In the genomic region with DNA sequence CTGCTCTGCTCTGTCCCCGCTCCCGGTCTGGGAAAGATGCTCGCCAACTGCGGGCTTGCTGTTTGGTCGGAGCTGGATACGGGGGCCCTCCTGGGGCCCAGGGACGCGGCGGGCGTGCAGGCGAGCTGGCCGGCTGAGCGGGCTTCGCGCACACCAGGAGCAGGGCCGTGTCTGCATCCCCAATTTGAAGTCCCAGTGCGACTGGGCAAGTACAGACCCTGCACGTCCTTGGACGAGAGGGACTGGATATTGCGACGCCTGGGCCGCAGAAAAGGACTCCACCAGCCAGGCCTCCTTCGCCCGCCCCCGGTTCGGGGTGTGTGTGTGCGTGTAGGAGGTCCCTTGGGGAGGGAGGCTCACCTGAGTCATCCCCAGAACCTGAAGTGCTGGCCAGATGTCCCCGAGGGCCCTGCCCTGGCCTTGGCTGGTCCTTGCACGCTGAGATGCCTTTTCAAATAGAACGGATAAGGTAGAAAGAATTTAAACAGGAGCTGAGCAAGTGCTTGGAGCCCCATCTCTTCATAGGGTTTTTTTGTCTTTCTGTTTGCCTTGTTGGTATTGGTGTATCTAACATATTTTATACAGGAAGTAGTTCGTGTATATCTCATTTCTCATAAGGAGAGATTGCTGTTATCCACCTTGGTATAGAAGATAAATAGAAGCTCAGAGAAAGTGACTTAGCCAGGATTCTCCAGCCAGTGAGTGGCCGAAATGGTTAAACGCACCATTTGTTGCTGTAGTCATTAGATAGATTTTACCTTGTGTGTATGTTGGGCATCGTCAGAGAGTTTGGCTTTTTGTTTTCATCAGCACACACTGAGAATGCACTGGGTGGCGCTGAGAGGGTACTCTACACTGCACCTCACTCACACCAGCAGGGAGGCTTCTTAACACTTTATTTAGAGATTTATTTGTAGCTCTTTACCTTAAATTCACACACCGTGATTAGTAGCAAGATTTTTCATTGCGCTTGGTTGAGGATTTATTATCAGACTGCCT, we compare ENCODE assay signal across 8 cellular contexts. TPM values are rescaled to one million over a fixed set of nuclear protein-coding genes. Genes with fewer than 3 reads are reported as not detected.
DNase-seq lines count a peak whose midpoint lies in the region; ATAC-seq and TF ChIP-seq lines count a peak whose summit lies in the region.

No MANE protein-coding gene starts in this region.

- no peak overlapping the region for H2AFZ ChIP-seq in neural cell (ENCODE audit: low read depth, low read length)

- H3K4me2 ChIP-seq in neural cell (ENCODE audit: low read length): peak overlapping the region; percentile 80

- H3K9ac ChIP-seq in HUES64 (ENCODE audit: low read depth, low read length) (peak overlapping the region; percentile 77), neural cell (ENCODE audit: low read length) (peak overlapping the region; percentile 79)

- H3K4me3 Mint-ChIP-seq in activated CD4-positive, alpha-beta memory T cell treated with anti-CD3 and anti-CD28 coated beads for 36 hours: peak overlapping the region; percentile 94

- peaks cover 48% of the 10 kb centered on the region for H3K79me2 ChIP-seq in neural cell (replicated peaks; ENCODE audit: insufficient read depth, low read length)

- H3K36me3 Mint-ChIP-seq in activated CD4-positive, alpha-beta memory T cell treated with anti-CD3 and anti-CD28 coated beads for 36 hours: peaks cover 2% of the 10 kb centered on the region

- no peaks in the 10 kb centered on the region for H3K27me3 Mint-ChIP-seq in activated CD4-positive, alpha-beta memory T cell treated with anti-CD3 and anti-CD28 coated beads for 36 hours

- peak overlapping the region; percentile 63 for H3K27ac Mint-ChIP-seq in activated CD4-positive, alpha-beta memory T cell treated with anti-CD3 and anti-CD28 coated beads for 36 hours

- peaks cover 4% of the 10 kb centered on the region for H3K27me3 ChIP-seq in HUES64 (ENCODE audit: insufficient read depth, low read length)
- no peaks in the 10 kb centered on the region for H3K27me3 ChIP-seq in neural cell (ENCODE audit: insufficient read depth, low read depth, low read length)

- TF ChIP-seq RAD21 in neural cell (conservative IDR thresholded peaks at IDR 0.05): no peak

- H3K36me3 ChIP-seq in HUES64 (ENCODE audit: insufficient read depth, low read length) (no peaks in the 10 kb centered on the region), neural cell (ENCODE audit: insufficient read depth, low read length) (no peaks in the 10 kb centered on the region)

- H3K9me3 ChIP-seq in HUES64 (ENCODE audit: insufficient read depth, low read depth, low read length) (no peaks in the 10 kb centered on the region), neural cell (ENCODE audit: low read length) (no peaks in the 10 kb centered on the region)

- no peak for TF ChIP-seq EP300 in neural cell (conservative IDR thresholded peaks at IDR 0.05; ENCODE audit: poor library complexity, severe bottlenecking)

- H4K20me1 ChIP-seq in neural cell (ENCODE audit: insufficient read depth): no peaks in the 10 kb centered on the region

- POLR2A ChIA-PET in activated CD4-positive, alpha-beta memory T cell treated with anti-CD3 and anti-CD28 coated beads for 36 hours (lab: Charles Lee): interaction anchor here (1.0 to 1.7 kb wide), 5 partner anchors 96 to 299 kb away, joined by 3 to 9 read pairs (median 5); a partner anchor contains a TSS

- H3K9me2 ChIP-seq in neural cell (ENCODE audit: insufficient read depth, low read length): no peaks in the 10 kb centered on the region

- intact Hi-C loops in activated CD4-positive, alpha-beta memory T cell treated with anti-CD3 and anti-CD28 coated beads for 36 hours (cut with micrococcal nuclease): loop anchor here (1.0 to 10.0 kb wide), 5 partner anchors 54 to 829 kb away; a partner anchor contains a TSS

- H3K9me3 Mint-ChIP-seq in activated CD4-positive, alpha-beta memory T cell treated with anti-CD3 and anti-CD28 coated beads for 36 hours: peaks cover 4% of the 10 kb centered on the region

- H3K27ac ChIP-seq in HUES64 (ENCODE audit: low read depth, low read length) (peak overlapping the region; percentile 79; the same call in 1 of the 2 replicates), neural cell (ENCODE audit: low read length) (peak overlapping the region; percentile 65)

- 7% methylated on average over 37 of the region's 37 CpGs for WGBS in HUES64

- peak; percentile 46 for ATAC-seq in GM21515 (IDR thresholded peaks at IDR 0.05; ENCODE audit: unreplicated experiment)

- no peak for TF ChIP-seq CTCF in GM10266 (IDR thresholded peaks at IDR 0.05; ENCODE audit: control insufficient read depth, insufficient read depth, low read depth, missing control alignments)
- TF ChIP-seq CTCF in epithelial cell of proximal tubule (conservative IDR thresholded peaks at IDR 0.05; ENCODE audit: low read depth, low read length): no peak
- no peak for TF ChIP-seq CTCF in neural cell (IDR thresholded peaks at IDR 0.05; ENCODE audit: poor library complexity, severe bottlenecking)

- peak overlapping the region; percentile 86 for H3K4me3 ChIP-seq in HUES64 (ENCODE audit: low read length)
- H3K4me3 ChIP-seq in epithelial cell of proximal tubule (ENCODE audit: low read depth, low read length): peak overlapping the region; percentile 87
- peak overlapping the region; percentile 93 for H3K4me3 ChIP-seq in neural cell (ENCODE audit: low read length)

- DNase-seq in GM10266 (ENCODE audit: extremely low spot score) (peak; percentile 79), epithelial cell of proximal tubule (ENCODE audit: low read depth) (no peak), ureter (ENCODE audit: low spot score) (peak; percentile 54), NCI-H2107 (lab: John Stamatoyannopoulos, UW) (no peak)
- DNase-seq in activated CD4-positive, alpha-beta memory T cell treated with anti-CD3 and anti-CD28 coated beads for 36 hours: peak; percentile 70

- H3K4me1 ChIP-seq in HUES64 (ENCODE audit: insufficient read depth, low read length): peaks cover 18% of the 10 kb centered on the region

- H3F3A ChIP-seq in neural cell (ENCODE audit: insufficient read depth, low read length, poor library complexity, severe bottlenecking): no peaks in the 10 kb centered on the region

- CTCF ChIA-PET in activated CD4-positive, alpha-beta memory T cell treated with anti-CD3 and anti-CD28 coated beads for 36 hours (lab: Charles Lee): interaction anchor here (0.7 kb wide), 1 partner anchor 65 kb away, joined by 3 read pairs; no protein-coding TSS in a partner anchor

- H3K4me1 Mint-ChIP-seq in activated CD4-positive, alpha-beta memory T cell treated with anti-CD3 and anti-CD28 coated beads for 36 hours (ENCODE audit: low read depth): peaks cover 43% of the 10 kb centered on the region

TF ChIP-seq in neural cell, 6 proteins besides CTCF, POLR2A, EP300 and RAD21:
- TF ChIP-seq POLR2AphosphoS5 (IDR thresholded peaks at IDR 0.05): no peak
- TF ChIP-seq TAF1 (IDR thresholded peaks at IDR 0.05; ENCODE audit: low read depth): no peak
- TF ChIP-seq, protein P1, sequence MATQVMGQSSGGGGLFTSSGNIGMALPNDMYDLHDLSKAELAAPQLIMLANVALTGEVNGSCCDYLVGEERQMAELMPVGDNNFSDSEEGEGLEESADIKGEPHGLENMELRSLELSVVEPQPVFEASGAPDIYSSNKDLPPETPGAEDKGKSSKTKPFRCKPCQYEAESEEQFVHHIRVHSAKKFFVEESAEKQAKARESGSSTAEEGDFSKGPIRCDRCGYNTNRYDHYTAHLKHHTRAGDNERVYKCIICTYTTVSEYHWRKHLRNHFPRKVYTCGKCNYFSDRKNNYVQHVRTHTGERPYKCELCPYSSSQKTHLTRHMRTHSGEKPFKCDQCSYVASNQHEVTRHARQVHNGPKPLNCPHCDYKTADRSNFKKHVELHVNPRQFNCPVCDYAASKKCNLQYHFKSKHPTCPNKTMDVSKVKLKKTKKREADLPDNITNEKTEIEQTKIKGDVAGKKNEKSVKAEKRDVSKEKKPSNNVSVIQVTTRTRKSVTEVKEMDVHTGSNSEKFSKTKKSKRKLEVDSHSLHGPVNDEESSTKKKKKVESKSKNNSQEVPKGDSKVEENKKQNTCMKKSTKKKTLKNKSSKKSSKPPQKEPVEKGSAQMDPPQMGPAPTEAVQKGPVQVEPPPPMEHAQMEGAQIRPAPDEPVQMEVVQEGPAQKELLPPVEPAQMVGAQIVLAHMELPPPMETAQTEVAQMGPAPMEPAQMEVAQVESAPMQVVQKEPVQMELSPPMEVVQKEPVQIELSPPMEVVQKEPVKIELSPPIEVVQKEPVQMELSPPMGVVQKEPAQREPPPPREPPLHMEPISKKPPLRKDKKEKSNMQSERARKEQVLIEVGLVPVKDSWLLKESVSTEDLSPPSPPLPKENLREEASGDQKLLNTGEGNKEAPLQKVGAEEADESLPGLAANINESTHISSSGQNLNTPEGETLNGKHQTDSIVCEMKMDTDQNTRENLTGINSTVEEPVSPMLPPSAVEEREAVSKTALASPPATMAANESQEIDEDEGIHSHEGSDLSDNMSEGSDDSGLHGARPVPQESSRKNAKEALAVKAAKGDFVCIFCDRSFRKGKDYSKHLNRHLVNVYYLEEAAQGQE (IDR thresholded peaks at IDR 0.05; ENCODE audit: borderline replicate concordance): no peak
- no peak for TF ChIP-seq SMC3 (conservative IDR thresholded peaks at IDR 0.05; ENCODE audit: poor library complexity)
- TF ChIP-seq MXI1 (conservative IDR thresholded peaks at IDR 0.05; ENCODE audit: poor library complexity, severe bottlenecking): no peak
- no peak for TF ChIP-seq EZH2 (IDR thresholded peaks at IDR 0.05; ENCODE audit: borderline replicate concordance, insufficient read depth, low read length, poor library complexity, severe bottlenecking)

RNA-seq across cellular contexts. Expression of a gene that starts 1.1 kb away (rescaled TPM):
- 17.3 TPM for polyA plus RNA-seq in HUES64 (2013, experiment 1 of 2)
- polyA plus RNA-seq in HUES64 (2013, experiment 2 of 2): 18.2 TPM
- total RNA-seq in activated CD4-positive, alpha-beta memory T cell treated with anti-CD3 and anti-CD28 coated beads for 36 hours: 10 to 100 TPM; 22.6 to 22.9 TPM
- total RNA-seq in epithelial cell of proximal tubule (16.0 and 16.7 TPM in 2 replicates), ureter (37.8 TPM)
- polyA plus RNA-seq in neural cell: 58.1 and 60.5 TPM in 2 replicates
- polyA minus RNA-seq in neural cell: 28.1 and 34.1 TPM in 2 replicates

RNA-seq across cellular contexts. Expression of a gene that starts 54.9 kb away (rescaled TPM):
- 8.6 TPM for polyA plus RNA-seq in HUES64 (2013, experiment 1 of 2)
- polyA plus RNA-seq in HUES64 (2013, experiment 2 of 2): 9.6 TPM
- 1 to 10 TPM; 1.4 to 2.1 TPM for total RNA-seq in activated CD4-positive, alpha-beta memory T cell treated with anti-CD3 and anti-CD28 coated beads for 36 hours
- total RNA-seq in epithelial cell of proximal tubule (6.7 and 17.0 TPM in 2 replicates), ureter (35.4 TPM)
- polyA plus RNA-seq in neural cell: not detected in 2 replicates
- polyA minus RNA-seq in neural cell: 0.35 TPM in 1 of 2 replicates, not detected in the other

Comparison
In these comparisons a context has a peak if more than half of its experiments do, and no peak if none do; other contexts are left out.
1. DNase-seq: peak in GM10266 (single experiment), activated CD4-positive, alpha-beta memory T cell treated with anti-CD3 and anti-CD28 coated beads for 36 hours (single experiment) and ureter (single experiment); none in epithelial cell of proximal tubule (single experiment) and NCI-H2107 (single experiment).
2. Peak in every context shown above with its lines, with median percentiles within 50 percentile points of each other: H3K4me3 ChIP-seq.